ENCODE assay signal across 1 cellular context in the genomic region with DNA sequence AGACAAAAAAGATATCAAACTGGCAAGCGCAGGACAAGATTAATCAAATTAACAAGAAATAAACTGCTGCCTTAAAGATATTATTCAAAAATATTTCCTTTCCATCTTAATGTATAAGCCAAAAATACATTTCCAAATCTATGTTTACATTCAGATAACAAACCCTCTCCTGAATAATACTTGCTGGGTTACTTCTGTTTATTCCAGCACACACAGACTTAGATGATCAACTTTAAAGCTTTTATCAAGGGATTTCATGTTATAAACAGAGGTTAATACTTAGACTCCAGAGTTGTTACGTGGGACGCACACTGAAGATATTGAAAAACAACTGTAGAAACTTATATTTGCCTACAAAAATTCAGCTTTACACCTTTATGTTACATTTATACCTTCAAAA.
TF ChIP-seq lines count a peak whose summit lies in the region.

No MANE protein-coding gene starts in this region.

TF ChIP-seq in GM23338, 12 proteins besides CTCF, POLR2A, EP300 and RAD21 (continued from another document):
- TF ChIP-seq, protein P1, sequence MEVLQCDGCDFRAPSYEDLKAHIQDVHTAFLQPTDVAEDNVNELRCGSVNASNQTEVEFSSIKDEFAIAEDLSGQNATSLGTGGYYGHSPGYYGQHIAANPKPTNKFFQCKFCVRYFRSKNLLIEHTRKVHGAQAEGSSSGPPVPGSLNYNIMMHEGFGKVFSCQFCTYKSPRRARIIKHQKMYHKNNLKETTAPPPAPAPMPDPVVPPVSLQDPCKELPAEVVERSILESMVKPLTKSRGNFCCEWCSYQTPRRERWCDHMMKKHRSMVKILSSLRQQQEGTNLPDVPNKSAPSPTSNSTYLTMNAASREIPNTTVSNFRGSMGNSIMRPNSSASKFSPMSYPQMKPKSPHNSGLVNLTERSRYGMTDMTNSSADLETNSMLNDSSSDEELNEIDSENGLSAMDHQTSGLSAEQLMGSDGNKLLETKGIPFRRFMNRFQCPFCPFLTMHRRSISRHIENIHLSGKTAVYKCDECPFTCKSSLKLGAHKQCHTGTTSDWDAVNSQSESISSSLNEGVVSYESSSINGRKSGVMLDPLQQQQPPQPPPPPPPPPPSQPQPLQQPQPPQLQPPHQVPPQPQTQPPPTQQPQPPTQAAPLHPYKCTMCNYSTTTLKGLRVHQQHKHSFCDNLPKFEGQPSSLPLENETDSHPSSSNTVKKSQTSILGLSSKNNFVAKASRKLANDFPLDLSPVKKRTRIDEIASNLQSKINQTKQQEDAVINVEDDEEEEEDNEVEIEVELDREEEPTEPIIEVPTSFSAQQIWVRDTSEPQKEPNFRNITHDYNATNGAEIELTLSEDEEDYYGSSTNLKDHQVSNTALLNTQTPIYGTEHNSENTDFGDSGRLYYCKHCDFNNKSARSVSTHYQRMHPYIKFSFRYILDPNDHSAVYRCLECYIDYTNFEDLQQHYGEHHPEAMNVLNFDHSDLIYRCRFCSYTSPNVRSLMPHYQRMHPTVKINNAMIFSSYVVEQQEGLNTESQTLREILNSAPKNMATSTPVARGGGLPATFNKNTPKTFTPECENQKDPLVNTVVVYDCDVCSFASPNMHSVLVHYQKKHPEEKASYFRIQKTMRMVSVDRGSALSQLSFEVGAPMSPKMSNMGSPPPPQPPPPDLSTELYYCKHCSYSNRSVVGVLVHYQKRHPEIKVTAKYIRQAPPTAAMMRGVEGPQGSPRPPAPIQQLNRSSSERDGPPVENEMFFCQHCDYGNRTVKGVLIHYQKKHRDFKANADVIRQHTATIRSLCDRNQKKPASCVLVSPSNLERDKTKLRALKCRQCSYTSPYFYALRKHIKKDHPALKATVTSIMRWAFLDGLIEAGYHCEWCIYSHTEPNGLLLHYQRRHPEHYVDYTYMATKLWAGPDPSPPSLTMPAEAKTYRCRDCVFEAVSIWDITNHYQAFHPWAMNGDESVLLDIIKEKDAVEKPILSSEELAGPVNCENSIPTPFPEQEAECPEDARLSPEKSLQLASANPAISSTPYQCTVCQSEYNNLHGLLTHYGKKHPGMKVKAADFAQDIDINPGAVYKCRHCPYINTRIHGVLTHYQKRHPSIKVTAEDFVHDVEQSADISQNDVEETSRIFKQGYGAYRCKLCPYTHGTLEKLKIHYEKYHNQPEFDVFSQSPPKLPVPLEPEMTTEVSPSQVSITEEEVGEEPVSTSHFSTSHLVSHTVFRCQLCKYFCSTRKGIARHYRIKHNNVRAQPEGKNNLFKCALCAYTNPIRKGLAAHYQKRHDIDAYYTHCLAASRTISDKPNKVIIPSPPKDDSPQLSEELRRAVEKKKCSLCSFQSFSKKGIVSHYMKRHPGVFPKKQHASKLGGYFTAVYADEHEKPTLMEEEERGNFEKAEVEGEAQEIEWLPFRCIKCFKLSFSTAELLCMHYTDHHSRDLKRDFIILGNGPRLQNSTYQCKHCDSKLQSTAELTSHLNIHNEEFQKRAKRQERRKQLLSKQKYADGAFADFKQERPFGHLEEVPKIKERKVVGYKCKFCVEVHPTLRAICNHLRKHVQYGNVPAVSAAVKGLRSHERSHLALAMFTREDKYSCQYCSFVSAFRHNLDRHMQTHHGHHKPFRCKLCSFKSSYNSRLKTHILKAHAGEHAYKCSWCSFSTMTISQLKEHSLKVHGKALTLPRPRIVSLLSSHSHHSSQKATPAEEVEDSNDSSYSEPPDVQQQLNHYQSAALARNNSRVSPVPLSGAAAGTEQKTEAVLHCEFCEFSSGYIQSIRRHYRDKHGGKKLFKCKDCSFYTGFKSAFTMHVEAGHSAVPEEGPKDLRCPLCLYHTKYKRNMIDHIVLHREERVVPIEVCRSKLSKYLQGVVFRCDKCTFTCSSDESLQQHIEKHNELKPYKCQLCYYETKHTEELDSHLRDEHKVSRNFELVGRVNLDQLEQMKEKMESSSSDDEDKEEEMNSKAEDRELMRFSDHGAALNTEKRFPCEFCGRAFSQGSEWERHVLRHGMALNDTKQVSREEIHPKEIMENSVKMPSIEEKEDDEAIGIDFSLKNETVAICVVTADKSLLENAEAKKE (CRISPR knock-in tag; IDR thresholded peaks at IDR 0.05), result no peak
- TF ChIP-seq ZNF114 (CRISPR knock-in tag; IDR thresholded peaks at IDR 0.05), result no peak
- no peak for TF ChIP-seq STAT1 (IDR thresholded peaks at IDR 0.05; ENCODE audit: unreplicated experiment)
- TF ChIP-seq EZH2phosphoT487 (IDR thresholded peaks at IDR 0.05; ENCODE audit: unreplicated experiment), result no peak
- no peak for TF ChIP-seq POLR2AphosphoS5 (IDR thresholded peaks at IDR 0.05; ENCODE audit: low read depth)
- TF ChIP-seq JUNB (IDR thresholded peaks at IDR 0.05; ENCODE audit: unreplicated experiment), result no peak
- TF ChIP-seq, protein P2, sequence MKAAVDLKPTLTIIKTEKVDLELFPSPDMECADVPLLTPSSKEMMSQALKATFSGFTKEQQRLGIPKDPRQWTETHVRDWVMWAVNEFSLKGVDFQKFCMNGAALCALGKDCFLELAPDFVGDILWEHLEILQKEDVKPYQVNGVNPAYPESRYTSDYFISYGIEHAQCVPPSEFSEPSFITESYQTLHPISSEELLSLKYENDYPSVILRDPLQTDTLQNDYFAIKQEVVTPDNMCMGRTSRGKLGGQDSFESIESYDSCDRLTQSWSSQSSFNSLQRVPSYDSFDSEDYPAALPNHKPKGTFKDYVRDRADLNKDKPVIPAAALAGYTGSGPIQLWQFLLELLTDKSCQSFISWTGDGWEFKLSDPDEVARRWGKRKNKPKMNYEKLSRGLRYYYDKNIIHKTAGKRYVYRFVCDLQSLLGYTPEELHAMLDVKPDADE (IDR thresholded peaks at IDR 0.05), result no peak
- TF ChIP-seq ZNF331 (CRISPR knock-in tag; IDR thresholded peaks at IDR 0.05; ENCODE audit: low read depth), result no peak
- no peak for TF ChIP-seq CREB1 (CRISPR knock-in tag; IDR thresholded peaks at IDR 0.05; ENCODE audit: low read depth)
- no peak for TF ChIP-seq NANOG (IDR thresholded peaks at IDR 0.05; ENCODE audit: borderline replicate concordance)
